In genomic region chr15:48579945-48580671, GRCh38 we compare ENCODE assay signal across 1 cellular context.
TF ChIP-seq lines count a peak whose summit lies in the region.

No MANE protein-coding gene starts in this region.

TF ChIP-seq in endothelial cell of umbilical vein, 7 proteins besides CTCF, POLR2A, EP300 and RAD21:
- TF ChIP-seq GATA2 (IDR thresholded peaks at IDR 0.05; ENCODE audit: insufficient read depth, insufficient read length, low read depth, low read length) (no peak), EZH2 (IDR thresholded peaks at IDR 0.05; ENCODE audit: borderline replicate concordance, low read depth, low read length, severe bottlenecking) (no peak), FOS (IDR thresholded peaks at IDR 0.05; ENCODE audit: borderline replicate concordance, insufficient read depth, low read length) (no peak), MAX (IDR thresholded peaks at IDR 0.05; ENCODE audit: insufficient read depth, insufficient read length) (no peak), POLR2AphosphoS5 (IDR thresholded peaks at IDR 0.05; ENCODE audit: insufficient read depth, low read depth, low read length) (no peak), JUN (IDR thresholded peaks at IDR 0.05; ENCODE audit: borderline replicate concordance, insufficient read depth, insufficient read length, low read depth) (no peak), MYC (IDR thresholded peaks at IDR 0.05; ENCODE audit: low read depth, low read length) (no peak)
